Comparison of ENCODE assay signal across 3 cellular contexts in genomic region chrX:943035-943434, GRCh38.
"Had no signal": no experiment of that assay in that cellular context is flagged by ENCODE, and none has a peak within 500 bp of the region (broad histone marks: within the 10 kb centered on the region; RNA-seq: fewer than 3 reads in every experiment).

No MANE protein-coding gene starts in this region.

- H3K4me3 ChIP-seq: GM12878 had no signal

- DNase-seq: GDM1, GF-D8 had no signal
